ENCODE assay signal across 2 cellular contexts in genomic region chr17:55284944-55285339, GRCh38.
TF ChIP-seq lines count a peak whose summit lies in the region.

No MANE protein-coding gene starts in this region.

TF ChIP-seq in IMR-90, 13 proteins besides CTCF, POLR2A, EP300 and RAD21:
- TF ChIP-seq CHD1 (IDR thresholded peaks at IDR 0.05; ENCODE audit: low read depth, low read length) (no peak), MXI1 (IDR thresholded peaks at IDR 0.05; ENCODE audit: borderline replicate concordance, low read depth, low read length) (no peak), MAZ (IDR thresholded peaks at IDR 0.05; ENCODE audit: borderline replicate concordance, low read depth, low read length) (no peak)
TF ChIP-seq in IMR-90: peak in this region for 0.

TF ChIP-seq in HepG2, 621 proteins besides CTCF, POLR2A, EP300 and RAD21 (continues in another document):
- TF ChIP-seq ZSCAN25 (CRISPR knock-in tag; IDR thresholded peaks at IDR 0.05) (no peak), FOSL2 (CRISPR knock-in tag; IDR thresholded peaks at IDR 0.05) (peak; percentile 17; the same call in 1 of the 2 replicates), ZNF782 (CRISPR knock-in tag; IDR thresholded peaks at IDR 0.05; ENCODE audit: borderline replicate concordance) (peak; percentile 13; the same call in 1 of the 2 replicates), TIGD3 (CRISPR knock-in tag; IDR thresholded peaks at IDR 0.05; ENCODE audit: borderline replicate concordance) (no peak), ZNF263 (CRISPR knock-in tag; IDR thresholded peaks at IDR 0.05) (0 out of 2 replicates have a peak, but pooled peaks have one; percentile 19), MXD3 (CRISPR knock-in tag; IDR thresholded peaks at IDR 0.05) (no peak), DMAP1 (CRISPR knock-in tag; IDR thresholded peaks at IDR 0.05) (no peak), NBN (conservative IDR thresholded peaks at IDR 0.05) (no peak), ZSCAN31 (CRISPR knock-in tag; IDR thresholded peaks at IDR 0.05; ENCODE audit: low read depth) (no peak), ZNF737 (CRISPR knock-in tag; IDR thresholded peaks at IDR 0.05; ENCODE audit: borderline replicate concordance) (no peak), ATF2 (CRISPR knock-in tag; IDR thresholded peaks at IDR 0.05) (no peak), NKX3-1 (CRISPR knock-in tag; IDR thresholded peaks at IDR 0.05) (peak; percentile 85; the same call in 1 of the 2 replicates), TFDP2 (CRISPR knock-in tag; IDR thresholded peaks at IDR 0.05) (no peak), ZNF572 (CRISPR knock-in tag; IDR thresholded peaks at IDR 0.05) (no peak), ETS1 (CRISPR knock-in tag; IDR thresholded peaks at IDR 0.05) (0 out of 2 replicates have a peak, but pooled peaks have one; percentile 20), TP53 (CRISPR knock-in tag; conservative IDR thresholded peaks at IDR 0.05) (peak; percentile 73; the same call in 1 of the 2 replicates), TEAD2 (CRISPR knock-in tag; IDR thresholded peaks at IDR 0.05) (no peak), AKAP8 (CRISPR knock-in tag; IDR thresholded peaks at IDR 0.05) (no peak), ZNF296 (CRISPR knock-in tag; conservative IDR thresholded peaks at IDR 0.05) (no peak), ZNF788 (CRISPR knock-in tag; IDR thresholded peaks at IDR 0.05; ENCODE audit: borderline replicate concordance) (no peak), PPARG (CRISPR knock-in tag; conservative IDR thresholded peaks at IDR 0.05) (0 out of 2 replicates have a peak, but pooled peaks have one; percentile 2), SP140L (CRISPR knock-in tag; IDR thresholded peaks at IDR 0.05; ENCODE audit: borderline replicate concordance) (0 out of 2 replicates have a peak, but pooled peaks have one; percentile 8), ZNF773 (CRISPR knock-in tag; IDR thresholded peaks at IDR 0.05; ENCODE audit: borderline replicate concordance) (0 out of 2 replicates have a peak, but pooled peaks have one; percentile 18), GMEB2 (CRISPR knock-in tag; IDR thresholded peaks at IDR 0.05; ENCODE audit: low read depth) (no peak), NR2C2 (CRISPR knock-in tag; IDR thresholded peaks at IDR 0.05; ENCODE audit: borderline replicate concordance) (no peak), RERE (CRISPR knock-in tag; IDR thresholded peaks at IDR 0.05; ENCODE audit: low read depth) (no peak), XBP1 (CRISPR knock-in tag; IDR thresholded peaks at IDR 0.05) (no peak), ZBTB14 (CRISPR knock-in tag; IDR thresholded peaks at IDR 0.05) (0 out of 2 replicates have a peak, but pooled peaks have one; percentile 23), POLR2G (IDR thresholded peaks at IDR 0.05; ENCODE audit: low read depth, low read length) (peak; percentile 5), SMARCE1 (IDR thresholded peaks at IDR 0.05; ENCODE audit: borderline replicate concordance) (no peak), SATB2 (CRISPR knock-in tag; IDR thresholded peaks at IDR 0.05) (peak; percentile 84; the same call in 1 of the 2 replicates), ZNF138 (CRISPR knock-in tag; IDR thresholded peaks at IDR 0.05; ENCODE audit: low read depth) (no peak), KAT8 (CRISPR knock-in tag; IDR thresholded peaks at IDR 0.05) (peak; percentile 37; the same call in 1 of the 2 replicates), ARID3A (IDR thresholded peaks at IDR 0.05; ENCODE audit: low read depth, low read length) (no peak), PRMT3 (CRISPR knock-in tag; IDR thresholded peaks at IDR 0.05; ENCODE audit: borderline replicate concordance, low read depth) (no peak), FOXC1 (CRISPR knock-in tag; IDR thresholded peaks at IDR 0.05; ENCODE audit: borderline replicate concordance) (no peak), PAF1 (CRISPR knock-in tag; IDR thresholded peaks at IDR 0.05) (peak; percentile 95; the same call in 1 of the 2 replicates), ZNF770 (CRISPR knock-in tag; IDR thresholded peaks at IDR 0.05) (no peak), MTF1 (CRISPR knock-in tag; IDR thresholded peaks at IDR 0.05) (peak; percentile 69; the same call in 1 of the 2 replicates), ZNF224 (CRISPR knock-in tag; IDR thresholded peaks at IDR 0.05) (no peak), ZNF333 (CRISPR knock-in tag; IDR thresholded peaks at IDR 0.05; ENCODE audit: borderline replicate concordance) (0 out of 2 replicates have a peak, but pooled peaks have one; percentile 4), HIVEP1 (CRISPR knock-in tag; IDR thresholded peaks at IDR 0.05) (no peak), TBP (CRISPR knock-in tag; IDR thresholded peaks at IDR 0.05) (no peak), HNRNPH1 (optimal IDR thresholded peaks at IDR 0.05; ENCODE audit: low read depth, low read length) (peak; percentile 5), ZNF124 (CRISPR knock-in tag; IDR thresholded peaks at IDR 0.05) (no peak), HNRNPL (IDR thresholded peaks at IDR 0.05; ENCODE audit: low read depth, low read length) (0 out of 2 replicates have a peak, but pooled peaks have one; percentile 28), PHF8 (CRISPR knock-in tag; IDR thresholded peaks at IDR 0.05) (peak; percentile 15; the same call in 1 of the 2 replicates), MBNL3 (CRISPR knock-in tag; conservative IDR thresholded peaks at IDR 0.05) (no peak)
